ENCODE assay signal across 9 cellular contexts in genomic region chr2:235551965-235552364, GRCh38. TPM values are rescaled to one million over a fixed set of nuclear protein-coding genes. Genes with fewer than 3 reads are reported as not detected.
DNase-seq lines count a peak whose midpoint lies in the region; FAIRE-seq and TF ChIP-seq lines count a peak whose summit lies in the region.
"Had no signal": no experiment of that assay in that cellular context is flagged by ENCODE, and none has a peak within 500 bp of the region (broad histone marks: within the 10 kb centered on the region; RNA-seq: fewer than 3 reads in every experiment).

No MANE protein-coding gene starts in this region.

- peaks cover 13% of the 10 kb centered on the region for H4K20me1 ChIP-seq in keratinocyte (ENCODE audit: control insufficient read depth, extremely low read depth, insufficient read depth, low read length)

- dilution Hi-C loops in keratinocyte (cut with MboI; ENCODE audit: extremely low pct_ligation_motif_present, low sequenced_read_pairs) = no loop called here

- peaks cover 33% of the 10 kb centered on the region for H3K79me2 ChIP-seq in keratinocyte (ENCODE audit: control insufficient read depth, insufficient read depth, low read length)

- H3K4me3 ChIP-seq in brain microvascular endothelial cell (ENCODE audit: low read depth, low read length) = no peak overlapping the region
- no peak overlapping the region for H3K4me3 ChIP-seq in keratinocyte (ENCODE audit: control insufficient read depth in 2 of 3, extremely low read depth in 1 of 3, insufficient read depth in 2 of 3, low read depth in 1 of 3, low read length in 3 of 3)

- in situ Hi-C loops in brain microvascular endothelial cell (cut with HindIII; ENCODE audit: low pct_ligation_motif_present, low sequenced_read_pairs) = no loop called here

- H3K9me1 ChIP-seq in keratinocyte (ENCODE audit: control insufficient read depth, extremely low read depth, insufficient read depth, low read length) = no peaks in the 10 kb centered on the region

- H3K4me2 ChIP-seq in keratinocyte (ENCODE audit: control insufficient read depth, extremely low read depth, insufficient read depth, low read depth, low read length) = no peak overlapping the region

- H2AFZ ChIP-seq in keratinocyte (ENCODE audit: control insufficient read depth, low read length) = no peak overlapping the region

- no peaks in the 10 kb centered on the region for H3K4me1 ChIP-seq in keratinocyte (ENCODE audit: control insufficient read depth, extremely low read depth, insufficient read depth, low read length)

- DNase-seq in DMS153 treated with DMSO at 0.1 percent for 48 hours (lab: John Stamatoyannopoulos, UW; ENCODE audit: unreplicated experiment) (peak; percentile 29), DMS153 (lab: John Stamatoyannopoulos, UW) (no peak), NCI-H1930 (lab: John Stamatoyannopoulos, UW) (peak; percentile 2 to 6), brain microvascular endothelial cell (peak; percentile 28), keratinocyte (ENCODE audit: low read depth, low spot score) (no peak)
- DNase-seq in stimulated activated CD4-positive, alpha-beta T cell treated with anti-CD3 and anti-CD28 coated beads, Interleukin-4, amount 100 ng/mL, for 1 hour = no peak
- DNase-seq in activated CD4-positive, alpha-beta T cell treated with anti-CD3 and anti-CD28 coated beads for 1 hour = no peak
- no peak for DNase-seq in stimulated activated CD4-positive, alpha-beta T cell treated with anti-CD3 and anti-CD28 coated beads, Interleukin-15, amount 100 ng/mL, for 24 hours

- H3K36me3 ChIP-seq in brain microvascular endothelial cell (replicated peaks) (no peaks in the 10 kb centered on the region), keratinocyte (ENCODE audit: control insufficient read depth in 2 of 2, extremely low read depth in 1 of 2, insufficient read depth in 2 of 2, low read length in 2 of 2) (no peaks in the 10 kb centered on the region)

- TF ChIP-seq CTCF in brain microvascular endothelial cell (IDR thresholded peaks at IDR 0.05; ENCODE audit: low read depth, low read length, missing control alignments) (peak; percentile 80), keratinocyte (optimal IDR thresholded peaks at IDR 0.05 in 1 of 3, IDR thresholded peaks at IDR 0.05 in 1 of 3, conservative IDR thresholded peaks at IDR 0.05 in 1 of 3; ENCODE audit: extremely low read depth in 1 of 3, insufficient read depth in 2 of 3, low read length in 3 of 3) (peak; percentile 60 to 72 (median 60))

- H3K27ac ChIP-seq in brain microvascular endothelial cell = no peak overlapping the region
- no peak overlapping the region for H3K27ac ChIP-seq in keratinocyte (ENCODE audit: control insufficient read depth, insufficient read depth, low read length)

- H3K27me3 ChIP-seq in brain microvascular endothelial cell (replicated peaks) = no peaks in the 10 kb centered on the region
- H3K27me3 ChIP-seq in keratinocyte (ENCODE audit: control insufficient read depth, extremely low read depth, insufficient read depth, low read length) = no peaks in the 10 kb centered on the region

- no peak for FAIRE-seq in keratinocyte (lab: Jason Lieb, UNC)
- FAIRE-seq: A204.1 had no signal

- no peak overlapping the region for H3K9ac ChIP-seq in keratinocyte (ENCODE audit: control insufficient read depth, extremely low read depth, insufficient read depth, low read length)

- no peaks in the 10 kb centered on the region for H3K9me3 ChIP-seq in keratinocyte (ENCODE audit: control insufficient read depth, low read depth, low read length)

RNA-seq across cellular contexts. Expression of gene AGAP1, which starts 58.1 kb away (rescaled TPM):
- 12.6 to 13.7 TPM (median 13.5 TPM) in 3 replicates for polyA plus RNA-seq in keratinocyte
- polyA plus RNA-seq in keratinocyte (2011; ENCODE audit: low read depth) = 3.3 TPM
- 11.5 and 15.0 TPM in 2 replicates for polyA plus RNA-seq in keratinocyte (2011; cell fraction: cytosol; rRNA removed)
- 15.0 and 16.2 TPM in 2 replicates for polyA plus RNA-seq in keratinocyte (2011; cell fraction: nucleus; rRNA removed)
- 5.1 and 12.0 TPM in 2 replicates for polyA plus RNA-seq in keratinocyte (2012; ENCODE audit: low replicate concordance)
- polyA minus RNA-seq in keratinocyte = 37.7 to 84.6 TPM (median 42.6 TPM) in 3 replicates
- 8.6 TPM for polyA minus RNA-seq in keratinocyte (2011; cell fraction: cytosol; rRNA and poly(A)+ RNA removed)
- 19.2 and 31.5 TPM in 2 replicates for polyA minus RNA-seq in keratinocyte (2011; cell fraction: nucleus; rRNA and poly(A)+ RNA removed)

Comparison
In these comparisons a context has a peak if more than half of its experiments do, and no peak if none do; other contexts are left out.
1. DNase-seq: peak in DMS153 treated with DMSO at 0.1 percent for 48 hours (single experiment), NCI-H1930 (2 of 2) and brain microvascular endothelial cell (single experiment); none in DMS153 (single experiment), keratinocyte (single experiment), stimulated activated CD4-positive, alpha-beta T cell treated with anti-CD3 and anti-CD28 coated beads, Interleukin-4, amount 100 ng/mL, for 1 hour (single experiment), activated CD4-positive, alpha-beta T cell treated with anti-CD3 and anti-CD28 coated beads for 1 hour (single experiment) and stimulated activated CD4-positive, alpha-beta T cell treated with anti-CD3 and anti-CD28 coated beads, Interleukin-15, amount 100 ng/mL, for 24 hours (single experiment).